15 cellular contexts compared by ENCODE assay signal in genomic region chr9:129894106-129894823, GRCh38. TPM values are rescaled to one million over a fixed set of nuclear protein-coding genes. Genes with fewer than 3 reads are reported as not detected.
DNase-seq lines count a peak whose midpoint lies in the region; ATAC-seq and TF ChIP-seq lines count a peak whose summit lies in the region.
"Had no signal": no experiment of that assay in that cellular context is flagged by ENCODE, and none has a peak within 500 bp of the region (broad histone marks: within the 10 kb centered on the region; RNA-seq: fewer than 3 reads in every experiment).

No MANE protein-coding gene starts in this region.

- H3K9me3 Mint-ChIP-seq in activated T-helper 1 cell treated with anti-CD3 and anti-CD28 coated beads, Interleukin-12 subunit alpha, Interleukin-12 subunit beta, Interleukin-2, Interleukin-4 antibody, amounts not matched to agents 30 ng/mL and 10 ng/mL and 1 ng/mL, durations not matched to agents 14 hours and 24 hours and 36 hours: no peaks in the 10 kb centered on the region
- H3K9me3 Mint-ChIP-seq in immature natural killer cell: no peaks in the 10 kb centered on the region

- peaks cover 0 to 66% (median 3%) of the 10 kb centered on the region in 11 experiments; a peak in 11 of 22 replicates for H3K36me3 ChIP-seq in BLaER1 treated with 17β-estradiol and CSF1 and Interleukin-3, amounts not matched to agents 10 nM and 100 nM
- H3K36me3 ChIP-seq in Karpas-422 (ENCODE audit: insufficient read depth, low read length) (peaks cover 37% of the 10 kb centered on the region), PC-9 (ENCODE audit: low read depth) (0 out of 2 replicates have a peak, but pooled peaks cover 3% of the 10 kb centered on the region)

- DNase-seq in Karpas-422 (peak; percentile 68), immature natural killer cell (no peak), PC-9 (no peak)
- DNase-seq in activated T-helper 1 cell treated with anti-CD3 and anti-CD28 coated beads, Interleukin-12 subunit alpha, Interleukin-12 subunit beta, Interleukin-2, Interleukin-4 antibody, amounts not matched to agents 30 ng/mL and 10 ng/mL and 1 ng/mL, durations not matched to agents 14 hours and 24 hours and 36 hours (ENCODE audit: low spot score): peak; percentile 24
- DNase-seq: KG1, mammary epithelial cell, NCI-H2171 treated with DMSO at 0.1 percent for 48 hours, psoas muscle, upper lobe of left lung had no signal

- H3K27ac Mint-ChIP-seq in activated T-helper 1 cell treated with anti-CD3 and anti-CD28 coated beads, Interleukin-12 subunit alpha, Interleukin-12 subunit beta, Interleukin-2, Interleukin-4 antibody, amounts not matched to agents 30 ng/mL and 10 ng/mL and 1 ng/mL, durations not matched to agents 14 hours and 24 hours and 36 hours: peak overlapping the region; percentile 89
- peak overlapping the region; percentile 77 to 94 (median 90) for H3K27ac Mint-ChIP-seq in immature natural killer cell

- peaks cover 18% of the 10 kb centered on the region; the same call in 1 of the 2 replicates for H3F3A ChIP-seq in PC-9 (ENCODE audit: insufficient read depth, low read depth)

- H3K4me3 ChIP-seq in BLaER1 treated with 17β-estradiol and CSF1 and Interleukin-3, amounts not matched to agents 10 nM and 100 nM: no peak overlapping the region
- H3K4me3 ChIP-seq in Karpas-422 (ENCODE audit: low read length) (no peak overlapping the region), PC-9 (no peak overlapping the region)
- H3K4me3 ChIP-seq: psoas muscle, upper lobe of left lung had no signal

- no peak for TF ChIP-seq CTCF in PC-9 (conservative IDR thresholded peaks at IDR 0.05)

- H3K9me3 ChIP-seq in BLaER1 treated with 17β-estradiol and CSF1 and Interleukin-3, amounts not matched to agents 10 nM and 100 nM (replicated peaks in 1 of 11): no peaks in the 10 kb centered on the region
- H3K9me3 ChIP-seq in Karpas-422 (ENCODE audit: low read length) (no peaks in the 10 kb centered on the region), PC-9 (ENCODE audit: insufficient read depth, low read depth) (no peaks in the 10 kb centered on the region)
- H3K9me3 ChIP-seq: psoas muscle, upper lobe of left lung had no signal

- no peaks in the 10 kb centered on the region for H3K27me3 ChIP-seq in BLaER1 treated with 17β-estradiol and CSF1 and Interleukin-3, amounts not matched to agents 10 nM and 100 nM
- H3K27me3 ChIP-seq in Karpas-422 (ENCODE audit: low read length): no peaks in the 10 kb centered on the region
- no peaks in the 10 kb centered on the region for H3K27me3 ChIP-seq in PC-9 (ENCODE audit: insufficient read depth, low read depth)
- H3K27me3 ChIP-seq: upper lobe of left lung had no signal

- peak overlapping the region; percentile 3 to 97 (median 56); a peak in 20 of 22 replicates for H3K4me2 ChIP-seq in BLaER1 treated with 17β-estradiol and CSF1 and Interleukin-3, amounts not matched to agents 10 nM and 100 nM
- H3K4me2 ChIP-seq in Karpas-422 (ENCODE audit: low read depth, low read length, poor library complexity, severe bottlenecking) (no peak overlapping the region), PC-9 (no peak overlapping the region)

- H3K36me3 Mint-ChIP-seq in activated T-helper 1 cell treated with anti-CD3 and anti-CD28 coated beads, Interleukin-12 subunit alpha, Interleukin-12 subunit beta, Interleukin-2, Interleukin-4 antibody, amounts not matched to agents 30 ng/mL and 10 ng/mL and 1 ng/mL, durations not matched to agents 14 hours and 24 hours and 36 hours (ENCODE audit: low read depth): peaks cover 61% of the 10 kb centered on the region
- H3K36me3 Mint-ChIP-seq in immature natural killer cell: peaks cover 22 to 29% (median 28%) of the 10 kb centered on the region in 3 donors

- CTCF ChIA-PET in PC-9 (lab: Charles Lee): no interaction called here

- H3K79me2 ChIP-seq in Karpas-422 (ENCODE audit: low read length) (peaks cover 11% of the 10 kb centered on the region; the same call in 1 of the 2 replicates), PC-9 (ENCODE audit: low read depth) (no peaks in the 10 kb centered on the region)

- H3K9ac ChIP-seq in BLaER1 treated with 17β-estradiol and CSF1 and Interleukin-3, amounts not matched to agents 10 nM and 100 nM: peak overlapping the region in 1 of 11 experiments; percentile 18; a peak in 2 of 22 replicates
- no peak overlapping the region for H3K9ac ChIP-seq in Karpas-422 (ENCODE audit: low read length)

- H3K4me3 Mint-ChIP-seq in activated T-helper 1 cell treated with anti-CD3 and anti-CD28 coated beads, Interleukin-12 subunit alpha, Interleukin-12 subunit beta, Interleukin-2, Interleukin-4 antibody, amounts not matched to agents 30 ng/mL and 10 ng/mL and 1 ng/mL, durations not matched to agents 14 hours and 24 hours and 36 hours: peak overlapping the region; percentile 55
- H3K4me3 Mint-ChIP-seq in immature natural killer cell: peak overlapping the region in 4 of 5 donors; percentile 3 to 44 (median 14)

- intact Hi-C loops in activated T-helper 1 cell treated with anti-CD3 and anti-CD28 coated beads, Interleukin-12 subunit alpha, Interleukin-12 subunit beta, Interleukin-2, Interleukin-4 antibody, amounts not matched to agents 30 ng/mL and 10 ng/mL and 1 ng/mL, durations not matched to agents 14 hours and 24 hours and 36 hours (cut with micrococcal nuclease): no loop called here
- intact Hi-C loops in PC-9 (cut with micrococcal nuclease; ENCODE audit: unreplicated experiment): no loop called here

- peaks cover 62 to 82% (median 71%) of the 10 kb centered on the region in 10 experiments for H3K4me1 ChIP-seq in BLaER1 treated with 17β-estradiol and CSF1 and Interleukin-3, amounts not matched to agents 10 nM and 100 nM
- peaks cover 53% of the 10 kb centered on the region for H3K4me1 ChIP-seq in Karpas-422 (ENCODE audit: low read length)
- peaks cover 10% of the 10 kb centered on the region for H3K4me1 ChIP-seq in PC-9 (replicated peaks; ENCODE audit: insufficient read depth)
- H3K4me1 ChIP-seq: psoas muscle had no signal

- BruUV-seq in PC-9 (replicated peaks; lab: Mats Ljungman, UMichigan): no TSS peak

- no peak overlapping the region for H2AFZ ChIP-seq in Karpas-422 (ENCODE audit: low read length)
- no peak overlapping the region for H2AFZ ChIP-seq in PC-9

- H4K20me1 ChIP-seq in BLaER1 treated with 17β-estradiol and CSF1 and Interleukin-3, amounts not matched to agents 10 nM and 100 nM: no peaks in the 10 kb centered on the region
- H4K20me1 ChIP-seq in Karpas-422 (ENCODE audit: insufficient read depth, low read depth, low read length) (no peaks in the 10 kb centered on the region), PC-9 (ENCODE audit: insufficient read depth) (no peaks in the 10 kb centered on the region)

- peak overlapping the region in 3 of 11 experiments; percentile 3 to 45 (median 34); a peak in 3 of 22 replicates for H3K27ac ChIP-seq in BLaER1 treated with 17β-estradiol and CSF1 and Interleukin-3, amounts not matched to agents 10 nM and 100 nM
- H3K27ac ChIP-seq in Karpas-422 (ENCODE audit: low read length) (peak overlapping the region; percentile 71), PC-9 (no peak overlapping the region)
- H3K27ac ChIP-seq: psoas muscle had no signal

- H3K9me2 ChIP-seq in Karpas-422 (replicated peaks; ENCODE audit: insufficient read depth, low read length): no peaks in the 10 kb centered on the region
- H3K9me2 ChIP-seq in PC-9 (ENCODE audit: insufficient read depth): no peaks in the 10 kb centered on the region

- ATAC-seq in GM19455 (IDR thresholded peaks at IDR 0.05; ENCODE audit: unreplicated experiment) (no peak), HG03571 (IDR thresholded peaks at IDR 0.05; ENCODE audit: unreplicated experiment) (no peak), GM18867 (IDR thresholded peaks at IDR 0.05; ENCODE audit: unreplicated experiment) (no peak)
- ATAC-seq: activated CD4-positive, CD25-positive, alpha-beta regulatory T cell treated with anti-CD3 and anti-CD28 coated beads, Interleukin-2, amount 50 U/mL, for 24 hours; psoas muscle; Right ventricle myocardium inferior had no signal

- no peaks in the 10 kb centered on the region for H3K27me3 Mint-ChIP-seq in activated T-helper 1 cell treated with anti-CD3 and anti-CD28 coated beads, Interleukin-12 subunit alpha, Interleukin-12 subunit beta, Interleukin-2, Interleukin-4 antibody, amounts not matched to agents 30 ng/mL and 10 ng/mL and 1 ng/mL, durations not matched to agents 14 hours and 24 hours and 36 hours (ENCODE audit: insufficient read depth)
- H3K27me3 Mint-ChIP-seq in immature natural killer cell (ENCODE audit: low read depth in 3 of 3): peaks cover 5 to 40% (median 25%) of the 10 kb centered on the region in 3 donors

- H3K4me1 Mint-ChIP-seq in activated T-helper 1 cell treated with anti-CD3 and anti-CD28 coated beads, Interleukin-12 subunit alpha, Interleukin-12 subunit beta, Interleukin-2, Interleukin-4 antibody, amounts not matched to agents 30 ng/mL and 10 ng/mL and 1 ng/mL, durations not matched to agents 14 hours and 24 hours and 36 hours (ENCODE audit: low read depth): peaks cover 81% of the 10 kb centered on the region
- peaks cover 74 to 78% of the 10 kb centered on the region in 2 donors for H3K4me1 Mint-ChIP-seq in immature natural killer cell

- POLR2A ChIA-PET in PC-9 (lab: Charles Lee; ENCODE audit: unreplicated experiment): interaction anchor here (0.7 kb wide), 1 partner anchor 102 kb away, joined by 3 read pairs; no protein-coding TSS in a partner anchor

RNA-seq across cellular contexts. Expression of gene USP20, which starts 59.0 kb away (rescaled TPM):
- 11.7 and 40.3 TPM in 2 replicates for total RNA-seq in Karpas-422 (2014; rRNA removed; shearing (Covaris generic); ENCODE audit: low replicate concordance)
- 47.9 and 50.2 TPM in 2 replicates for total RNA-seq in activated T-helper 1 cell treated with anti-CD3 and anti-CD28 coated beads, Interleukin-12 subunit alpha, Interleukin-12 subunit beta, Interleukin-2, Interleukin-4 antibody, amounts not matched to agents 30 ng/mL and 10 ng/mL and 1 ng/mL, durations not matched to agents 14 hours and 24 hours and 36 hours
- polyA plus RNA-seq in immature natural killer cell: 10 to 100 TPM; 21.6 to 51.8 (median 25.1) TPM
- 22.1 and 27.8 TPM in 2 replicates for total RNA-seq in PC-9 (2021)

RNA-seq across cellular contexts. Expression of gene C9orf78, which starts 59.2 kb away (rescaled TPM):
- 59.7 and 66.9 TPM in 2 replicates for total RNA-seq in Karpas-422 (2014; rRNA removed; shearing (Covaris generic); ENCODE audit: low replicate concordance)
- 64.0 and 67.4 TPM in 2 replicates for total RNA-seq in activated T-helper 1 cell treated with anti-CD3 and anti-CD28 coated beads, Interleukin-12 subunit alpha, Interleukin-12 subunit beta, Interleukin-2, Interleukin-4 antibody, amounts not matched to agents 30 ng/mL and 10 ng/mL and 1 ng/mL, durations not matched to agents 14 hours and 24 hours and 36 hours
- 100 to 1,000 TPM; 147 to 196 (median 173) TPM for polyA plus RNA-seq in immature natural killer cell
- total RNA-seq in PC-9 (2021): 39.2 and 51.7 TPM in 2 replicates

Comparison
In these comparisons a context has a peak if more than half of its experiments do, and no peak if none do; other contexts are left out.
1. H3K4me2 ChIP-seq: peak in BLaER1 treated with 17β-estradiol and CSF1 and Interleukin-3, amounts not matched to agents 10 nM and 100 nM (11 of 11); none in Karpas-422 (single experiment) and PC-9 (single experiment).
2. DNase-seq: peak in Karpas-422 (single experiment) and activated T-helper 1 cell treated with anti-CD3 and anti-CD28 coated beads, Interleukin-12 subunit alpha, Interleukin-12 subunit beta, Interleukin-2, Interleukin-4 antibody, amounts not matched to agents 30 ng/mL and 10 ng/mL and 1 ng/mL, durations not matched to agents 14 hours and 24 hours and 36 hours (single experiment); none in immature natural killer cell (0 of 3) and PC-9 (0 of 2).